1 cellular context compared by ENCODE assay signal in genomic region chr3:183267140-183267539, GRCh38.
TF ChIP-seq lines count a peak whose summit lies in the region.

No MANE protein-coding gene starts in this region.

TF ChIP-seq in SK-N-SH, 30 proteins besides CTCF, POLR2A, EP300 and RAD21 (continued from another document):
- TF ChIP-seq REST (IDR thresholded peaks at IDR 0.05; ENCODE audit: low read depth, low read length) = no peak
- TF ChIP-seq TEAD4 (IDR thresholded peaks at IDR 0.05; ENCODE audit: borderline replicate concordance, insufficient read depth) = no peak
- no peak for TF ChIP-seq POLR2AphosphoS5 (IDR thresholded peaks at IDR 0.05; ENCODE audit: low read depth, low read length)
- no peak for TF ChIP-seq TCF12 (IDR thresholded peaks at IDR 0.05)
- no peak for TF ChIP-seq MXI1 (IDR thresholded peaks at IDR 0.05; ENCODE audit: low read depth, low read length)
- no peak for TF ChIP-seq GATA2 (CRISPR knock-in tag; IDR thresholded peaks at IDR 0.05)
- TF ChIP-seq CHD2 (IDR thresholded peaks at IDR 0.05; ENCODE audit: low read length, partially characterized antibody) = no peak
- no peak for TF ChIP-seq TAF1 (IDR thresholded peaks at IDR 0.05; ENCODE audit: borderline replicate concordance, low read depth, low read length)
- no peak for TF ChIP-seq ZBTB33 (IDR thresholded peaks at IDR 0.05; ENCODE audit: borderline replicate concordance, low read depth)
- TF ChIP-seq RCOR1 (IDR thresholded peaks at IDR 0.05; ENCODE audit: low read length) = no peak
- no peak for TF ChIP-seq IRF3 (IDR thresholded peaks at IDR 0.05; ENCODE audit: low read depth, low read length)
- no peak for TF ChIP-seq YY1 (IDR thresholded peaks at IDR 0.05; ENCODE audit: low read depth)
TF ChIP-seq in SK-N-SH: peak in this region for 0.
